Comparison of ENCODE assay signal across 8 cellular contexts in the genomic region with DNA sequence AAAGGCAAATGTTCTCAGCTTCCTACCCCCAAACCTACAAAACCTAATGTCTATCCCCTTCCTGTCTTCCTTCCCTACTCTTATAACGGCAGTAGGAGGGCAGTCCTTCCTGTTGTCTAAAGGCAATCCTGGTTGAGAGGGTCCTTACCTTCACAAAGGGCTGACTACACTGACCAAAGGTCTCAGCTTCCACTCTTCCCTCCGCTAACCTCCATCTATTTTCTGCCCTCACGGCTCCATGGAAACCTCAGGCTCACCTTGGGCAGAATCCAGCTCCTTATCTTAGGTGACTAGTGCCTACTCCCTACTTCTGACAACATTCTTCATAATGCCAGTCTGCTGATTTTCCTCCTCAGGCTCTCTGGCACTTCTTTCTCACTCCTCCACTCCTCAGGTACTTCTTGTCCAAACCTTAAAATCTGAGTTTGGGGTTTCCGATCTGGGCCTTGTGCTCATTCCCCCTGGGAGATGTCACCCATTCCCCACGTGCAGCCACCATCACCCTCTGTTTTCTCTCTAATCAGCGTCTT. TPM values are rescaled to one million over a fixed set of nuclear protein-coding genes. Genes with fewer than 3 reads are reported as not detected.
DNase-seq lines count a peak whose midpoint lies in the region; ATAC-seq and TF ChIP-seq lines count a peak whose summit lies in the region.

No MANE protein-coding gene starts in this region.

- H3K27ac Mint-ChIP-seq in activated naive CD8-positive, alpha-beta T cell treated with anti-CD3 and anti-CD28 coated beads for 36 hours = peak overlapping the region; percentile 70

- intact Hi-C loops in testis (cut with DNase I; ENCODE audit: low total_unique reads) = no loop called here

- peaks cover 14% of the 10 kb centered on the region for H3K36me3 Mint-ChIP-seq in activated naive CD8-positive, alpha-beta T cell treated with anti-CD3 and anti-CD28 coated beads for 36 hours

- H3K27me3 ChIP-seq in kidney epithelial cell (ENCODE audit: control insufficient read depth, insufficient read depth, low read length) (no peaks in the 10 kb centered on the region), testis (no peaks in the 10 kb centered on the region)

- H3K4me3 Mint-ChIP-seq in activated naive CD8-positive, alpha-beta T cell treated with anti-CD3 and anti-CD28 coated beads for 36 hours = peak overlapping the region; percentile 91

- CTCF ChIA-PET in AG04449 (lab: Yijun Ruan, JAX) = interaction anchor here (1.5 to 6.2 kb wide), 4 partner anchors 10 to 23 kb away, joined by 3 to 57 read pairs (median 10); no protein-coding TSS in a partner anchor

- 6 to 7% methylated on average over 6 of the region's 6 CpGs for WGBS in testis, 2 donors

- POLR2A ChIA-PET in AG04449 (lab: Yijun Ruan, JAX) = no interaction called here

- H3K4me3 ChIP-seq in AG04449 (ENCODE audit: low read depth, low read length) = peak overlapping the region; percentile 95
- peak overlapping the region; percentile 92 for H3K4me3 ChIP-seq in kidney epithelial cell (ENCODE audit: low read depth, low read length)
- peak overlapping the region; percentile 73 to 87 for H3K4me3 ChIP-seq in testis

- no peaks in the 10 kb centered on the region for H3K27me3 Mint-ChIP-seq in activated naive CD8-positive, alpha-beta T cell treated with anti-CD3 and anti-CD28 coated beads for 36 hours

- no peaks in the 10 kb centered on the region for H3K9me3 Mint-ChIP-seq in activated naive CD8-positive, alpha-beta T cell treated with anti-CD3 and anti-CD28 coated beads for 36 hours

- peak overlapping the region; percentile 89 to 96 for H3K27ac ChIP-seq in testis

- H3K9me3 ChIP-seq in testis = no peaks in the 10 kb centered on the region

- H3K36me3 ChIP-seq in kidney epithelial cell (ENCODE audit: control insufficient read depth, insufficient read depth, low read length) (no peaks in the 10 kb centered on the region), testis (ENCODE audit: low read depth, missing control alignments) (no peaks in the 10 kb centered on the region)

- TF ChIP-seq CTCF in AG04449 (IDR thresholded peaks at IDR 0.05; ENCODE audit: insufficient read depth, low read length, missing control alignments) (no peak), kidney epithelial cell (IDR thresholded peaks at IDR 0.05; ENCODE audit: insufficient read depth, low read length, poor library complexity, severe bottlenecking) (no peak), testis (IDR thresholded peaks at IDR 0.05) (no peak)

- H3K4me1 ChIP-seq in testis = peaks cover 19% of the 10 kb centered on the region

- DNase-seq in AG04449 (ENCODE audit: low read depth, low spot score) (no peak), HT-29 (ENCODE audit: low spot score) (peak; percentile 75), kidney epithelial cell (ENCODE audit: low read depth) (no peak), testis (no peak)
- DNase-seq in activated naive CD8-positive, alpha-beta T cell treated with anti-CD3 and anti-CD28 coated beads for 36 hours = no peak

- ATAC-seq in GM21360 (IDR thresholded peaks at IDR 0.05; ENCODE audit: unreplicated experiment) (no peak), GM21447 (IDR thresholded peaks at IDR 0.05; ENCODE audit: unreplicated experiment) (no peak)
- ATAC-seq in activated CD4-positive, CD25-positive, alpha-beta regulatory T cell treated with anti-CD3 and anti-CD28 coated beads, Interleukin-2, amount 50 U/mL, for 24 hours = no peak

- peaks cover 37% of the 10 kb centered on the region for H3K4me1 Mint-ChIP-seq in activated naive CD8-positive, alpha-beta T cell treated with anti-CD3 and anti-CD28 coated beads for 36 hours

- no peak for TF ChIP-seq POLR2A in testis (IDR thresholded peaks at IDR 0.05)

RNA-seq across cellular contexts. Expression of a gene that starts 0.5 kb away (rescaled TPM):
- total RNA-seq in HT-29 (2014; rRNA removed; shearing (Covaris generic)) = 0.16 and 0.48 TPM in 2 replicates
- total RNA-seq in activated naive CD8-positive, alpha-beta T cell treated with anti-CD3 and anti-CD28 coated beads for 36 hours = under 1 TPM; 0.78 to 0.82 TPM
- 3.1 and 3.6 TPM in 2 replicates for total RNA-seq in kidney epithelial cell
- 10 to 100 TPM; 21.1 to 38.8 TPM for total RNA-seq in testis
- 28.6 TPM for polyA plus RNA-seq in testis (ENCODE audit: insufficient read depth, low read depth, low replicate concordance)

RNA-seq across cellular contexts. Expression of a gene that starts 0.9 kb away (rescaled TPM):
- total RNA-seq in HT-29 (2014; rRNA removed; shearing (Covaris generic)) = 40.7 and 41.2 TPM in 2 replicates
- total RNA-seq in activated naive CD8-positive, alpha-beta T cell treated with anti-CD3 and anti-CD28 coated beads for 36 hours = 10 to 100 TPM; 51.1 to 54.1 TPM
- 26.4 and 34.7 TPM in 2 replicates for total RNA-seq in kidney epithelial cell
- 10 to 100 TPM; 61.7 to 64.4 TPM for total RNA-seq in testis
- polyA plus RNA-seq in testis (ENCODE audit: insufficient read depth, low read depth, low replicate concordance) = 31.2 TPM
